ENCODE assay signal across 32 cellular contexts in genomic region chr9:135956798-135957166, GRCh38.
"Had no signal": no experiment of that assay in that cellular context is flagged by ENCODE, and none has a peak within 500 bp of the region (broad histone marks: within the 10 kb centered on the region; RNA-seq: fewer than 3 reads in every experiment).

No MANE protein-coding gene starts in this region.

- H3K4me3 Mint-ChIP-seq: activated CD4-positive, alpha-beta memory T cell treated with anti-CD3 and anti-CD28 coated beads for 36 hours; activated CD4-positive, alpha-beta T cell treated with anti-CD3 and anti-CD28 coated beads, Interleukin-2, amount 10 ng/mL, durations not matched to agents 7 days and 5 days; activated naive CD8-positive, alpha-beta T cell treated with anti-CD3 and anti-CD28 coated beads, Interleukin-2, amount 50 U/mL, for 24 hours; activated T-cell treated with anti-CD3 and anti-CD28 coated beads, Interleukin-2, amount 50 U/mL, for 4 hours; T-helper 1 cell treated with Interleukin-12 subunit alpha and Interleukin-12 subunit beta and Interleukin-4 antibody, amounts not matched to agents 30 μg/mL and 1 μg/mL, for 36 hours had no signal

- H3K4me3 ChIP-seq: MG63 had no signal

- DNase-seq: activated CD4-positive, alpha-beta memory T cell treated with anti-CD3 and anti-CD28 coated beads for 36 hours; activated CD4-positive, alpha-beta T cell treated with anti-CD3 and anti-CD28 coated beads, Interleukin-2, amount 10 ng/mL, durations not matched to agents 7 days and 5 days; activated CD4-positive, CD25-positive, alpha-beta regulatory T cell; activated CD8-positive, alpha-beta memory T cell treated with anti-CD3 and anti-CD28 coated beads for 24 hours; activated effector memory CD4-positive, alpha-beta T cell treated with anti-CD3 and anti-CD28 coated beads, Interleukin-2, amount 50 U/mL, for 16 hours; activated naive CD4-positive, alpha-beta T cell treated with Interleukin-2 at 50 U/mL for 16 hours; activated naive CD8-positive, alpha-beta T cell treated with anti-CD3 and anti-CD28 coated beads, Interleukin-2, amount 50 U/mL, for 24 hours; activated T-cell treated with anti-CD3 and anti-CD28 coated beads, Interleukin-2, amount 50 U/mL, for 4 hours; amygdala; IMR-90; KG1; MG63; MV-4-11; NCI-H1092 treated with DMSO at 0.1 percent for 48 hours; NCI-H1417 treated with DMSO at 0.1 percent for 48 hours; NCI-H1694; NCI-H2029; NCI-H2107; NCI-H2171 treated with DMSO at 0.1 percent for 48 hours; NCI-H345; NCI-H510A; NCI-H526 treated with DMSO at 0.1 percent for 48 hours; NK-92 treated with Interleukin-12 subunit alpha and Interleukin-12 subunit beta, amount 100 ng/mL, for 24 hours; OCI-M1; RPMI8226; SHP77 treated with DMSO at 0.1 percent for 48 hours; T-helper 9 cell had no signal

- FAIRE-seq: astrocyte had no signal

- ATAC-seq: activated naive CD4-positive, alpha-beta T cell treated with anti-CD3 and anti-CD28 coated beads, Interleukin-2, amount 50 U/mL, for 72 hours; activated naive CD8-positive, alpha-beta T cell treated with anti-CD3 and anti-CD28 coated beads, Interleukin-2, amount 50 U/mL, for 24 hours; activated T-cell treated with anti-CD3 and anti-CD28 coated beads, Interleukin-2, amount 50 U/mL, for 4 hours; Panc1 had no signal

- H3K27me3 Mint-ChIP-seq: activated CD4-positive, alpha-beta memory T cell treated with anti-CD3 and anti-CD28 coated beads for 36 hours; activated CD4-positive, alpha-beta T cell treated with anti-CD3 and anti-CD28 coated beads, Interleukin-2, amount 10 ng/mL, durations not matched to agents 7 days and 5 days; activated naive CD8-positive, alpha-beta T cell treated with anti-CD3 and anti-CD28 coated beads, Interleukin-2, amount 50 U/mL, for 24 hours had no signal

- H3K27ac Mint-ChIP-seq: activated CD4-positive, alpha-beta memory T cell treated with anti-CD3 and anti-CD28 coated beads for 36 hours; activated CD4-positive, alpha-beta T cell treated with anti-CD3 and anti-CD28 coated beads, Interleukin-2, amount 10 ng/mL, durations not matched to agents 7 days and 5 days; activated naive CD8-positive, alpha-beta T cell treated with anti-CD3 and anti-CD28 coated beads, Interleukin-2, amount 50 U/mL, for 24 hours; T-helper 1 cell treated with Interleukin-12 subunit alpha and Interleukin-12 subunit beta and Interleukin-4 antibody, amounts not matched to agents 30 μg/mL and 1 μg/mL, for 36 hours had no signal

- H3K9me3 Mint-ChIP-seq: activated CD4-positive, alpha-beta memory T cell treated with anti-CD3 and anti-CD28 coated beads for 36 hours; activated CD4-positive, alpha-beta T cell treated with anti-CD3 and anti-CD28 coated beads, Interleukin-2, amount 10 ng/mL, durations not matched to agents 7 days and 5 days; activated naive CD4-positive, alpha-beta T cell treated with anti-CD3 and anti-CD28 coated beads, Interleukin-2, amount 50 U/mL, for 72 hours; activated naive CD8-positive, alpha-beta T cell treated with anti-CD3 and anti-CD28 coated beads, Interleukin-2, amount 50 U/mL, for 24 hours; activated T-cell treated with anti-CD3 and anti-CD28 coated beads, Interleukin-2, amount 50 U/mL, for 4 hours; brain; T-helper 1 cell treated with Interleukin-12 subunit alpha and Interleukin-12 subunit beta and Interleukin-4 antibody, amounts not matched to agents 30 μg/mL and 1 μg/mL, for 36 hours had no signal

- H3K27me3 ChIP-seq: MG63 had no signal

- H3K9me3 ChIP-seq: MG63 had no signal
